In genomic region chr22:46280063-46280817, GRCh38 we compare ENCODE assay signal across 28 cellular contexts. TPM values are rescaled to one million over a fixed set of nuclear protein-coding genes. Genes with fewer than 3 reads are reported as not detected.
DNase-seq lines count a peak whose midpoint lies in the region; ATAC-seq and TF ChIP-seq lines count a peak whose summit lies in the region.
"Had no signal": no experiment of that assay in that cellular context is flagged by ENCODE, and none has a peak within 500 bp of the region (broad histone marks: within the 10 kb centered on the region; RNA-seq: fewer than 3 reads in every experiment).

No MANE protein-coding gene starts in this region.

- H3K27me3 ChIP-seq in right atrium auricular region: no peaks in the 10 kb centered on the region
- no peaks in the 10 kb centered on the region for H3K27me3 ChIP-seq in right cardiac atrium (ENCODE audit: control insufficient read depth, insufficient read depth)
- H3K27me3 ChIP-seq in psoas muscle (ENCODE audit: insufficient read depth in 3 of 3, low read length in 2 of 3): no peaks in the 10 kb centered on the region
- H3K27me3 ChIP-seq in trophoblast cell (ENCODE audit: insufficient read depth, low read length): no peaks in the 10 kb centered on the region
- H3K27me3 ChIP-seq: adrenal gland, brain microvascular endothelial cell, colonic mucosa, SJSA1, tibial nerve had no signal

- H3K4ac ChIP-seq in trophoblast cell (ENCODE audit: low read depth, low read length): no peak overlapping the region

- no peaks in the 10 kb centered on the region for H3K79me2 ChIP-seq in trophoblast cell (ENCODE audit: control insufficient read depth, insufficient read depth, low read length, poor library complexity)

- no peak overlapping the region for H3K18ac ChIP-seq in trophoblast cell (ENCODE audit: low read length)

- H3K36me3 ChIP-seq in right atrium auricular region (peaks cover 95% of the 10 kb centered on the region), psoas muscle (ENCODE audit: insufficient read depth in 1 of 2, low read depth in 1 of 2) (peaks cover 3 to 91% of the 10 kb centered on the region in 2 donors), trophoblast cell (ENCODE audit: control insufficient read depth in 1 of 2, insufficient read depth in 2 of 2, low read length in 2 of 2) (peaks cover 54 to 70% of the 10 kb centered on the region in 2 experiments)

- no peak overlapping the region for H2BK12ac ChIP-seq in trophoblast cell (ENCODE audit: low read length)

- no peak for TF ChIP-seq CTCF in right atrium auricular region (IDR thresholded peaks at IDR 0.05)
- no peak for TF ChIP-seq CTCF in psoas muscle (IDR thresholded peaks at IDR 0.05)

- DNase-seq in Right ventricle myocardium superior (peak; percentile 50), right atrium auricular region (ENCODE audit: low spot score) (no peak), right cardiac atrium (no peak), psoas muscle (peak in 1 of 2 donors; percentile 46), NCI-H1105 treated with DMSO at 0.1 percent for 48 hours (lab: John Stamatoyannopoulos, UW) (no peak), trophoblast cell (no peak), activated gamma-delta T cell (lab: John Stamatoyannopoulos, UW) (no peak)
- DNase-seq: activated CD4-positive, alpha-beta T cell treated with anti-CD3 and anti-CD28 coated beads for 1 hour; activated CD8-positive, alpha-beta memory T cell treated with anti-CD3 and anti-CD28 coated beads for 24 hours; activated naive CD4-positive, alpha-beta T cell; activated T-cell treated with anti-CD3 and anti-CD28 coated beads, Interleukin-2, amount 50 U/mL, for 4 hours; AML-193; brain microvascular endothelial cell; colonic mucosa; GDM1; KG1; MM.1S; NCI-H1436; NCI-H446 treated with DMSO at 0.1 percent for 48 hours; stimulated activated CD4-positive, alpha-beta T cell treated with anti-CD3 and anti-CD28 coated beads, Interleukin-4, amount 100 ng/mL, for 4 hours; stimulated activated naive CD8-positive, alpha-beta T cell treated with anti-CD3 and anti-CD28 coated beads, Interleukin-15, Interleukin-2, amounts not matched to agents 100 U/mL and 50 U/mL, for 24 hours had no signal

- no peaks in the 10 kb centered on the region for H3K79me1 ChIP-seq in trophoblast cell (ENCODE audit: low read length)

- H3K23ac ChIP-seq in trophoblast cell (ENCODE audit: low read length): no peak overlapping the region

- no peak overlapping the region for H2BK5ac ChIP-seq in trophoblast cell (ENCODE audit: low read depth, low read length, poor library complexity)

- no peak overlapping the region for H4K12ac ChIP-seq in trophoblast cell (ENCODE audit: low read depth, low read length)

- H2AFZ ChIP-seq in trophoblast cell (ENCODE audit: insufficient read depth, low read length, poor library complexity): no peak overlapping the region
- H2AFZ ChIP-seq: GM23338 had no signal

- H2BK120ac ChIP-seq in trophoblast cell (ENCODE audit: insufficient read depth, low read length, poor library complexity): no peak overlapping the region

- 85% methylated on average over 12 of the region's 12 CpGs for WGBS in right cardiac atrium
- 55 to 69% (median 64%) methylated on average over 11 to 12 of the region's 12 CpGs for WGBS in psoas muscle, 3 donors
- WGBS in trophoblast cell (ENCODE audit: extremely low coverage, insufficient coverage, insufficient read length): no CpG with 5 or more reads among the region's 12 CpGs

- no peak overlapping the region for H4K8ac ChIP-seq in trophoblast cell (ENCODE audit: low read depth, low read length)

- no peak overlapping the region for H2AK5ac ChIP-seq in trophoblast cell (ENCODE audit: low read length)

- no peak overlapping the region for H3K9ac ChIP-seq in trophoblast cell (ENCODE audit: low read length)

- H3K4me3 ChIP-seq in right atrium auricular region (no peak overlapping the region), right cardiac atrium (ENCODE audit: low read length) (no peak overlapping the region), psoas muscle (no peak overlapping the region), trophoblast cell (ENCODE audit: low read depth, low read length) (no peak overlapping the region)
- H3K4me3 ChIP-seq: adrenal gland, colonic mucosa, GM23338, SJSA1, tibial nerve had no signal

- H3K4me1 ChIP-seq in right atrium auricular region: peaks cover 0 to 9% of the 10 kb centered on the region in 2 donors
- no peaks in the 10 kb centered on the region for H3K4me1 ChIP-seq in right cardiac atrium (ENCODE audit: control insufficient read depth, insufficient read depth, low read length)
- peaks cover 19% of the 10 kb centered on the region for H3K4me1 ChIP-seq in psoas muscle
- H3K4me1 ChIP-seq in trophoblast cell (ENCODE audit: control insufficient read depth in 1 of 2, insufficient read depth in 2 of 2, low read length in 2 of 2): no peaks in the 10 kb centered on the region
- H3K4me1 ChIP-seq: adrenal gland, colonic mucosa, SJSA1, tibial nerve had no signal

- H3K27ac ChIP-seq in right atrium auricular region: peak overlapping the region in 1 of 2 donors; percentile 59
- peak overlapping the region; percentile 24 for H3K27ac ChIP-seq in right cardiac atrium (ENCODE audit: low read length)
- H3K27ac ChIP-seq in psoas muscle: peak overlapping the region; percentile 83
- no peak overlapping the region for H3K27ac ChIP-seq in trophoblast cell (ENCODE audit: low read depth, low read length)
- H3K27ac ChIP-seq: brain microvascular endothelial cell, colonic mucosa, SJSA1 had no signal

- no peak overlapping the region for H3K14ac ChIP-seq in trophoblast cell (ENCODE audit: low read length)

- H3K9me3 ChIP-seq in right atrium auricular region (no peaks in the 10 kb centered on the region), right cardiac atrium (ENCODE audit: control insufficient read depth, low read length) (no peaks in the 10 kb centered on the region), psoas muscle (no peaks in the 10 kb centered on the region), trophoblast cell (ENCODE audit: insufficient read depth, low read depth, low read length) (no peaks in the 10 kb centered on the region)
- H3K9me3 ChIP-seq: adrenal gland, colonic mucosa, SJSA1, tibial nerve had no signal

- ATAC-seq in Right ventricle myocardium superior (ENCODE audit: poor library complexity): peak; percentile 74
- peak; percentile 31 to 44 for ATAC-seq in right cardiac atrium
- peak; percentile 48 to 76 (median 60) for ATAC-seq in psoas muscle
- ATAC-seq in GM21723 (IDR thresholded peaks at IDR 0.05; ENCODE audit: unreplicated experiment): no peak
- ATAC-seq: GM23338 had no signal

- intact Hi-C loops in Right ventricle myocardium superior (cut with DNase I) (no loop called here), right cardiac atrium (cut with DNase I) (no loop called here), psoas muscle (cut with DNase I) (no loop called here)

- no peak overlapping the region for H3K4me2 ChIP-seq in trophoblast cell (ENCODE audit: low read length)
- H3K4me2 ChIP-seq: GM23338 had no signal

- H4K91ac ChIP-seq in trophoblast cell (ENCODE audit: low read depth, low read length): no peak overlapping the region

RNA-seq across cellular contexts. Expression of gene TTC38, which starts 12.4 kb away (rescaled TPM):
- total RNA-seq in Right ventricle myocardium superior: 24.1 TPM
- total RNA-seq in right atrium auricular region: 10 to 100 TPM; 22.6 to 41.7 TPM
- 10 to 100 TPM; 22.4 to 30.7 (median 27.8) TPM for total RNA-seq in right cardiac atrium
- polyA plus RNA-seq in right cardiac atrium: 16.6 TPM
- 10 to 100 TPM; 11.3 to 19.5 (median 14.9) TPM for total RNA-seq in psoas muscle
- 10 to 100 TPM in 2 of 3 donors, 1 to 10 TPM in 1; 9.9 to 15.0 (median 13.4) TPM for polyA plus RNA-seq in psoas muscle
- polyA plus RNA-seq in trophoblast cell (2013): 11.4 and 12.4 TPM in 2 replicates

RNA-seq across cellular contexts. Expression of gene GTSE1, which starts 16.4 kb away (rescaled TPM):
- total RNA-seq in Right ventricle myocardium superior (0.43 TPM), right atrium auricular region (under 1 TPM; 0.16 to 0.63 TPM), right cardiac atrium (1 to 10 TPM in 3 of 4 donors, under 1 TPM in 1; 0.42 to 1.8 (median 1.2) TPM), psoas muscle (under 1 TPM in 3 of 4 donors, not detected in 1; 0.15 to 0.47 (median 0.29) TPM)
- polyA plus RNA-seq in right cardiac atrium (0.50 TPM), psoas muscle (under 1 TPM; 0.04 to 0.18 (median 0.13) TPM)
- 20.9 and 23.5 TPM in 2 replicates for polyA plus RNA-seq in trophoblast cell (2013)

RNA-seq across cellular contexts. Expression of gene PKDREJ, which starts 17.1 kb away (rescaled TPM):
- total RNA-seq in Right ventricle myocardium superior (0.05 TPM), right atrium auricular region (under 1 TPM; 0.04 to 0.07 TPM), right cardiac atrium (under 1 TPM; 0.06 to 0.25 (median 0.10) TPM), psoas muscle (not detected)
- polyA plus RNA-seq in right cardiac atrium (0.07 TPM), psoas muscle (under 1 TPM in 2 of 3 donors, not detected in 1; under 0.01 to 0.03 TPM)
- under 0.01 TPM in 2 replicates for polyA plus RNA-seq in trophoblast cell (2013)
- total RNA-seq: activated T-cell treated with anti-CD3 and anti-CD28 coated beads, Interleukin-2, amount 50 U/mL, for 4 hours; GM23338; kidney epithelial cell; SJSA1; T-cell had no signal
- polyA plus RNA-seq: GM23338 had no signal

RNA-seq across cellular contexts. Expression of gene CDPF1, which starts 30.1 kb away (rescaled TPM):
- total RNA-seq in Right ventricle myocardium superior (5.4 TPM), right atrium auricular region (10 to 100 TPM in 1 of 2 donors, 1 to 10 TPM in 1; 9.7 to 11.9 TPM), right cardiac atrium (10 to 100 TPM in 1 of 4 donors, 1 to 10 TPM in 3; 8.9 to 10.4 (median 9.2) TPM), psoas muscle (1 to 10 TPM; 5.3 to 9.1 (median 8.8) TPM)
- polyA plus RNA-seq in right cardiac atrium (10.5 TPM), psoas muscle (10 to 100 TPM; 11.2 to 17.8 (median 14.3) TPM)
- 5.5 and 5.9 TPM in 2 replicates for polyA plus RNA-seq in trophoblast cell (2013)

RNA-seq across cellular contexts. Expression of gene TRMU, which starts 55.3 kb away (rescaled TPM):
- total RNA-seq in Right ventricle myocardium superior (37.7 TPM), right atrium auricular region (10 to 100 TPM; 22.2 to 22.4 TPM), right cardiac atrium (10 to 100 TPM; 31.5 to 48.7 (median 38.9) TPM), psoas muscle (10 to 100 TPM in 3 of 4 donors, 1 to 10 TPM in 1; 9.6 to 20.3 (median 16.5) TPM)
- polyA plus RNA-seq in right cardiac atrium (40.2 TPM), psoas muscle (10 to 100 TPM; 12.8 to 37.1 (median 24.9) TPM)
- 28.5 TPM in 2 replicates for polyA plus RNA-seq in trophoblast cell (2013)
